ENCODE assay signal across 19 cellular contexts in the genomic region with DNA sequence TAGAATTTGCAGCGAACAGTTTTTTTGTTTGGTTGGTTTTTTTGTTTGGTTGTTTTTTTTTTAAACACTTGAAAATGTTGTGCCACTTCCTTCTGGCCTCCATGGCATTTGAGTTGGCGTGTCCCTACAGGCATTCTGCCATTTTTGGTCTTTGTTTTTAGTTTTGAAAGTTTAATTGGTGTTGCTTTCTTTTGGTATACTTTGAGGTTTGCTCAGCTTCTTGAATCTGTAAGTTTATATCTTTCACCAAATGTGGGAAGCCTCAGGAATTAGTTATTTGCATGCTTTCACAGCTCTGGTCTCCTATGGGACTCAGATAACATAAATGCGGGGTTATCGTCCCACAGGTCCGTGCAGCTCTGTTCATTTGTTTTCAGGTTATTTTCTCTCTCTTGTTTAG. TPM values are rescaled to one million over a fixed set of nuclear protein-coding genes. Genes with fewer than 3 reads are reported as not detected.
"Had no signal": no experiment of that assay in that cellular context is flagged by ENCODE, and none has a peak within 500 bp of the region (broad histone marks: within the 10 kb centered on the region; RNA-seq: fewer than 3 reads in every experiment).

No MANE protein-coding gene starts in this region.

RNA-seq across cellular contexts. Expression of gene VPREB1, which starts 55.9 kb away (rescaled TPM):
- total RNA-seq: endodermal cell; esophagus mucosa; gastrocnemius medialis; glomerular endothelial cell; left ventricle myocardium superior; lower lobe of right lung; mesenteric fat pad; myocyte; naive thymus-derived CD8-positive, alpha-beta T cell; ovary; psoas muscle; renal cortical epithelial cell; right cardiac atrium; sigmoid colon; skeletal muscle tissue; thoracic aorta; tibial nerve; upper lobe of left lung had no signal
- polyA plus RNA-seq: keratinocyte; naive thymus-derived CD8-positive, alpha-beta T cell; ovary; psoas muscle; right cardiac atrium had no signal
